ENCODE assay signal across 8 cellular contexts in the genomic region with DNA sequence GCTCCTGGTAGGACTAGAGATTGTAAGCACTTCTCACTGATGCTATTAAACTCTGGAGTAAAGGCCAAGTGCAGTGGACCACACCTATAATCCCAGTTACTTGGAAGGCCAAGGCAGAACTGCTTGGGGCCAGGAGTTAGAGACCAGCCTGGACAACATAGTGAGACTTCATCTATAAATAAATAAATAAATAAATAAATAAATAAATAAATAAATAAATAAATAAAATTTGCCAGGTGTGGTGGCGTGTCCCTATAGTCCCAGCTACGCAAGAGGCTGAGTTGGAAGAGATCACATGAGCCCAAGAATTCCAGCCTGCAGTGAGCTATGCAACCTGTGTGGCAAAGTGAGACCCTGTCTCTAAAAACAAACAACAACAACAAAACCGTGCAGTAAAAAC.
"Had no signal": no experiment of that assay in that cellular context is flagged by ENCODE, and none has a peak within 500 bp of the region (broad histone marks: within the 10 kb centered on the region; RNA-seq: fewer than 3 reads in every experiment).

No MANE protein-coding gene starts in this region.

- DNase-seq: IMR-90, KBM-7, KG1 had no signal

- H3K4me2 ChIP-seq: KMS-11 had no signal

- H3K27ac ChIP-seq: HL-60, KMS-11 had no signal

- H3K4me3 ChIP-seq: K562 had no signal

- FAIRE-seq: HepG2, HTR-8/SVneo, K562 had no signal

- ATAC-seq: HepG2, K562 had no signal
